1 cellular context compared by ENCODE assay signal in the genomic region with DNA sequence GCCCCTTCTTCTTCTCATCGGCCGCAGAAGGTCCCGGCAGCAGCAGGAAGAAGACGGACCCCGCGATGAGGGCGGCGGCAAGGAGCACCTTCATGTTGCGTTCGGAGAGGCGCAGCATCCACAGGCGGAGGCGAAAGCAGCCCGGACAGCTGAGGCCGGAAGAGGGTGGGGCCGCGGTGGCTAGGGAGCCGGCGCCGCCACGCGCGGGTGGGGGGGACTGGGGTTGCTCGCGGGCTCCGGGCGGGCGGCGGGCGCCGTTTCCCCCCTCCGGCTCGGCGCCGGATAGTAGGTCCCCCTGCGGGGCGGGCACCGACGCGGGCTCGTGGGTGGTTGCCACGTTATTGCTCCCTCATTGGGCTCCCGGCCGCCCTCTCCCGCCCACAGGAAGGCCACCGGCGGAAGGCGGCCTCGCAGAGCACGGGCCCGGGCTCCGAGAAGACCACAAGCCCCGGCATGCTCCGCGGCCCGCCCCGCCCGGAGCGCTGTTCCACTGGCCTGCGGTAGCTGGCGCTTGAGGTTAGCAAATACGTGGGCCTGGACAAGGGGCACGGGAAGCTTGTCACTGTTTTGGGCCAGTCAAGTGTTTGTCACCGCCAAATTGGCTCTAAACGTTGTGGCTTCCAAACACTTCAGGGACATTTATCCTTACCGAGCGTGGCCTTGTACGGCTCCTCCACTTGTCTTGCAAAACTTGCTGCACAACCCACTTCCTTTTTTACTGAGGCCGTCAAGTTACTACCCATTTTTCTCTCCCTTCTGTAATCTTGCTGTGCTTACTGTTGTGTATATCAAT.
TF ChIP-seq lines count a peak whose summit lies in the region.

Gene PPIB (minus strand): TSS at position 154 of the 793 bp plus-strand sequence. CDS start 36 bp downstream, at position 118.

TF ChIP-seq in HCT116, 20 proteins besides CTCF, POLR2A, EP300 and RAD21 (continued from another document):
- TF ChIP-seq MAX (IDR thresholded peaks at IDR 0.05) (peak; percentile 57), YY1 (IDR thresholded peaks at IDR 0.05; ENCODE audit: extremely low read depth, insufficient replicate concordance, low read depth, low read length) (peak; percentile 16), REST (IDR thresholded peaks at IDR 0.05; ENCODE audit: low read depth) (no peak), CEBPB (IDR thresholded peaks at IDR 0.05; ENCODE audit: low read depth) (no peak), EZH2 (IDR thresholded peaks at IDR 0.05) (no peak), SIN3A (IDR thresholded peaks at IDR 0.05; ENCODE audit: low read depth) (peak; percentile 88), TCF7L2 (IDR thresholded peaks at IDR 0.05; ENCODE audit: borderline replicate concordance, extremely low read depth, insufficient read depth, insufficient read length) (peak; percentile 55), JUND (IDR thresholded peaks at IDR 0.05) (peak; percentile 48; the same call in 1 of the 2 replicates), CBX3 (IDR thresholded peaks at IDR 0.05; ENCODE audit: low read depth) (0 out of 2 replicates have a peak, but pooled peaks have one; percentile 11), SP1 (IDR thresholded peaks at IDR 0.05; ENCODE audit: low read depth) (peak; percentile 84; the same call in 1 of the 2 replicates), SRF (IDR thresholded peaks at IDR 0.05; ENCODE audit: low read depth) (no peak), POLR2AphosphoS5 (IDR thresholded peaks at IDR 0.05; ENCODE audit: low read depth, low read length) (peak; percentile 89), ZNF274 (IDR thresholded peaks at IDR 0.05; ENCODE audit: low read depth, low read length) (no peak)
- TF ChIP-seq, protein P1, sequence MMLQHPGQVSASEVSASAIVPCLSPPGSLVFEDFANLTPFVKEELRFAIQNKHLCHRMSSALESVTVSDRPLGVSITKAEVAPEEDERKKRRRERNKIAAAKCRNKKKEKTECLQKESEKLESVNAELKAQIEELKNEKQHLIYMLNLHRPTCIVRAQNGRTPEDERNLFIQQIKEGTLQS (IDR thresholded peaks at IDR 0.05) = no peak
